7 cellular contexts compared by ENCODE assay signal in the genomic region with DNA sequence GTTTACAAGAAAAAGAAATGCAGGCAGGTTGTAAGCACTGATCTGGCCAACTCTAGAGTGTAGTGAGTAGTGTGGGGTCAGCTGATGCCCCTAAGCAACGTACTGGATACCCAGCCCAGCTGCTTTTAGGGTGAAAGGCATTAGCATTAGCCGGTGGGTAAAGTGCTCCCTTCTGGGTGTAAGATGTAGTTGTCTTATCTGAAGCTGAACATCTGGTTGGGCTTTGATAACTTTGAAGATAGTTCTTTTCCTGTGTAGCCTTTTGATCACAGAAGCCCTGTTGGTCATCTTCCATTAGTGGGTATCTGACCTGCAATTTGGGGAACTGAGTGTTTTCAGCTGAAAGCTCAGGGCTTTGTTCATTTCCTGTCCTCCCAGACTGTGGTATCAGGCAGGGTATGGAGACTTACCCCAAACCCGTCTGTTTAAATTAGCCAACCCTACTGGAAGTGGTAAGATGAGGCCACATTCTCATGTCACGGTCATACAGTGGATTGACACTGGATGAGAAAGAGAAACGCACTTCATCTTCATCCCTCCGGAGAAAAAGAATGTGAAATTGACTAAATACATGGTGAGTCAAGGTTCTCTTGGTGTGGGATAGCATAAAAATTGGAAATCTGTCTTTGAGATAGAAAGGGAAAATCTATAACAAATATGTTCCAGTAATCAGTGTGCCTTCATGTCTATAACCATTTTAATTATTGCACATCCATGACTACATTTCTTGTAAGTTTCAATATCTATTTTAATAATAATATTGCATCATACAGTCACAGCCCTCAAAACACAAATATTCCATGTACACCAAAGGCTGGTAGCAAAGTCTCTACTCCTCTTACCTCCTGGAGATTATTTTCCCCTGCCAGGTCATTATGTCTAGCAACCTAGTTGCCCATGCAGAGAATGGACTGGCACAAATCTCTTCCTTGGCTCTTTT. TPM values are rescaled to one million over a fixed set of nuclear protein-coding genes. Genes with fewer than 3 reads are reported as not detected.
DNase-seq lines count a peak whose midpoint lies in the region; ATAC-seq and TF ChIP-seq lines count a peak whose summit lies in the region.

No MANE protein-coding gene starts in this region.

- DNase-seq in NOMO-1 treated with dmso at 0.1 percent for 144 hours (lab: John Stamatoyannopoulos, UW; ENCODE audit: unreplicated experiment) (peak; percentile 73), erythroblast (lab: John Stamatoyannopoulos, UW) (peak; percentile 60 to 87), ACHN (no peak), PC-9 (no peak)
- DNase-seq in activated CD8-positive, alpha-beta memory T cell treated with anti-CD3 and anti-CD28 coated beads, Interleukin-2, amount 50 U/mL, for 4 hours = no peak

- POLR2A ChIA-PET in PC-9 (lab: Charles Lee; ENCODE audit: unreplicated experiment) = interaction anchor here (0.5 kb wide), 1 partner anchor 11 kb away, joined by 5 read pairs; no protein-coding TSS in a partner anchor

- peak; percentile 53 for TF ChIP-seq POLR2A in erythroblast (IDR thresholded peaks at IDR 0.05; ENCODE audit: low read length)

- H3K27ac ChIP-seq in PC-9 = no peak overlapping the region

- no peaks in the 10 kb centered on the region for H3K9me2 ChIP-seq in PC-9 (ENCODE audit: insufficient read depth)

- no peaks in the 10 kb centered on the region for H3K9me3 ChIP-seq in PC-9 (ENCODE audit: insufficient read depth, low read depth)

- no peak overlapping the region for H3K4me2 ChIP-seq in PC-9

- no peaks in the 10 kb centered on the region for H3F3A ChIP-seq in PC-9 (ENCODE audit: insufficient read depth, low read depth)

- H3K79me2 ChIP-seq in PC-9 (ENCODE audit: low read depth) = no peaks in the 10 kb centered on the region

- in situ Hi-C loops in ACHN (cut with HindIII; ENCODE audit: low pct_ligation_motif_present, low pct_unique_long_range_greater_than_20kb, low sequenced_read_pairs) = no loop called here

- CTCF ChIA-PET in PC-9 (lab: Charles Lee) = interaction anchor here (0.5 kb wide), 1 partner anchor 148 kb away, joined by 3 read pairs; no protein-coding TSS in a partner anchor

- intact Hi-C loops in PC-9 (cut with micrococcal nuclease; ENCODE audit: unreplicated experiment) = no loop called here

- no peak for TF ChIP-seq CTCF in PC-9 (conservative IDR thresholded peaks at IDR 0.05)

- no peak overlapping the region for H2AFZ ChIP-seq in PC-9

- H3K4me1 ChIP-seq in PC-9 (replicated peaks; ENCODE audit: insufficient read depth) = peaks cover 8% of the 10 kb centered on the region; the same call in 1 of the 2 replicates

- no peaks in the 10 kb centered on the region for H3K27me3 ChIP-seq in PC-9 (ENCODE audit: insufficient read depth, low read depth)

- no TSS peak for BruUV-seq in PC-9 (replicated peaks; lab: Mats Ljungman, UMichigan)

- H4K20me1 ChIP-seq in PC-9 (ENCODE audit: insufficient read depth) = no peaks in the 10 kb centered on the region

- no peaks in the 10 kb centered on the region for H3K36me3 ChIP-seq in PC-9 (ENCODE audit: low read depth)

- no peak overlapping the region for H3K4me3 ChIP-seq in PC-9

- ATAC-seq in GM18873 (IDR thresholded peaks at IDR 0.05; ENCODE audit: low FRiP score, unreplicated experiment) = peak; percentile 64
- peak; percentile 60 for ATAC-seq in HG02759 (IDR thresholded peaks at IDR 0.05; ENCODE audit: unreplicated experiment)

RNA-seq across cellular contexts. Expression of gene RHOH, which starts 8.7 kb away (rescaled TPM):
- total RNA-seq in PC-9 (2021) = not detected in 2 replicates

Comparison
In these comparisons a context has a peak if more than half of its experiments do, and no peak if none do; other contexts are left out.
1. DNase-seq: peak in NOMO-1 treated with dmso at 0.1 percent for 144 hours (single experiment) and erythroblast (2 of 2); none in activated CD8-positive, alpha-beta memory T cell treated with anti-CD3 and anti-CD28 coated beads, Interleukin-2, amount 50 U/mL, for 4 hours (single experiment), ACHN (single experiment) and PC-9 (0 of 2).